8 cellular contexts compared by ENCODE assay signal in the genomic region with DNA sequence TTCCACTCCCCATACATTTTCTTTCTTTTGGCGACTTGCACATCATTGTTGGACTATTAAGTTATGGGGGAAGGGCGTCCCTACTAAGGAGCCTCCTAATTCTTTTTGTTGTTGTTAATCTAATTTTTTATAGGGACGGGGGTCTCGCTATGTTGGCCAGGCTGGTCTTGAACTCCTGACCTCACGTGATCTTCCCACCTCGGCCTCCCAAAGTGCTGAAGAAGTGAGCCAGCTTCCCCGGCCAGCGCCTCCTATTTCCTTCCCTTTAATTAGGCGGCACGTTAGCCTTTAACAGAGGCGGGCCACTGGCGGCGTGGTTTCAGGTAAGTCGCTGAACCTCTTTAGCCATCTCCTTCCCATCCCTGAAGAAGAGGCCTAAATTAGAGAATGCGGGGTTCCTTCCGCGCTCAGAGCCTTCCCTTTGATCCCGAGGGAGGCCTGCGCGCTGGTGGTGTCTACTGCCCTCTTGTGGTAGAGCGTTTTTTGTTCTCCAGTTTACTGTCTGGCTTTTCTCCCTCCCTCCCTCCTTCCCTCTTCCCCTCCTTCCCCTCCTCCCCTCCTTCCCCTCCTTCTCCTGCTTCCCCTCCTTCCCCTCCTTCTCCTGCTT. TPM values are rescaled to one million over a fixed set of nuclear protein-coding genes. Genes with fewer than 3 reads are reported as not detected.
DNase-seq lines count a peak whose midpoint lies in the region; ATAC-seq, FAIRE-seq and TF ChIP-seq lines count a peak whose summit lies in the region.

No MANE protein-coding gene starts in this region.

- CTCF ChIA-PET in AG04450 (lab: Charles Lee), result interaction anchor here (0.7 to 4.8 kb wide), 11 partner anchors 10 to 238 kb away, joined by 3 to 34 read pairs (median 5); no protein-coding TSS in a partner anchor

- no peaks in the 10 kb centered on the region for H3K27me3 ChIP-seq in AG04450 (ENCODE audit: control insufficient read depth, insufficient read depth, low read length)

- POLR2A ChIA-PET in AG04450 (lab: Yijun Ruan, JAX), result no interaction called here

- intact Hi-C loops in left colon (cut with DNase I, micrococcal nuclease), result loop anchor here (5.0 to 10.0 kb wide), 2 partner anchors 235 to 238 kb away; no protein-coding TSS in a partner anchor

- no peaks in the 10 kb centered on the region for H3K9me3 ChIP-seq in AG04450 (ENCODE audit: control insufficient read depth, insufficient read depth, low read length)

- no peak overlapping the region for H3K4me3 ChIP-seq in AG04450 (ENCODE audit: low read depth, low read length)

- no peaks in the 10 kb centered on the region for H3K27me3 Mint-ChIP-seq in chondrocyte (ENCODE audit: low read depth)

- no peaks in the 10 kb centered on the region for H3K36me3 Mint-ChIP-seq in chondrocyte (ENCODE audit: low read depth)

- ATAC-seq in left colon (peak; percentile 82), HG03442 (IDR thresholded peaks at IDR 0.05; ENCODE audit: unreplicated experiment) (no peak)

- H3K9me3 Mint-ChIP-seq in chondrocyte (ENCODE audit: low read depth), result peaks cover 3% of the 10 kb centered on the region

- no peak overlapping the region for H3K27ac Mint-ChIP-seq in chondrocyte (ENCODE audit: unreplicated experiment)

- no peak overlapping the region for H3K27ac ChIP-seq in AG04450 (ENCODE audit: low read depth, low read length)

- TF ChIP-seq CTCF in AG04450 (IDR thresholded peaks at IDR 0.05; ENCODE audit: low read depth, low read length) (peak; percentile 79), chondrocyte (IDR thresholded peaks at IDR 0.05) (peak; percentile 86)

- H3K4me3 Mint-ChIP-seq in chondrocyte (ENCODE audit: unreplicated experiment), result peak overlapping the region; percentile 56

- H3K4me1 Mint-ChIP-seq in chondrocyte (ENCODE audit: low read depth), result peaks cover 9% of the 10 kb centered on the region

- TF ChIP-seq POLR2A in H54 (IDR thresholded peaks at IDR 0.05; ENCODE audit: low read depth, low read length), result no peak

- FAIRE-seq in H54 (lab: Jason Lieb, UNC), result peak; percentile 87

- DNase-seq in AG04450 (ENCODE audit: low read depth, low spot score) (peak; percentile 46), H54 (ENCODE audit: insufficient read length, low spot score) (peak; percentile 42), NCI-H446 (lab: John Stamatoyannopoulos, UW) (peak; percentile 77 to 91), chondrocyte (ENCODE audit: low spot score) (no peak), left colon (peak; percentile 30 to 38)
- peak; percentile 38 for DNase-seq in activated CD4-positive, alpha-beta T cell treated with anti-CD3 and anti-CD28 coated beads for 1 hour
- peak; percentile 56 for DNase-seq in stimulated activated CD4-positive, alpha-beta T cell treated with anti-CD3 and anti-CD28 coated beads, Interleukin-2, amount 100 ng/mL, for 4 hours (ENCODE audit: low read depth)

RNA-seq across cellular contexts. Expression of a gene that starts 38.1 kb away (rescaled TPM):
- 0.91 and 0.94 TPM in 2 replicates for polyA plus RNA-seq in AG04450 (2011; rRNA removed)
- 0.55 and 0.91 TPM in 2 replicates for polyA minus RNA-seq in AG04450 (2011; rRNA and poly(A)+ RNA removed)
- total RNA-seq in chondrocyte (0.07 TPM in 1 of 3 replicates, not detected in the others), left colon (under 1 TPM; 0.09 to 0.50 TPM)

RNA-seq across cellular contexts. Expression of a gene that starts 49.7 kb away (rescaled TPM):
- polyA plus RNA-seq in AG04450 (2011; rRNA removed), result 0.06 TPM in 1 of 2 replicates, not detected in the other
- not detected in 2 replicates for polyA minus RNA-seq in AG04450 (2011; rRNA and poly(A)+ RNA removed)
- total RNA-seq in chondrocyte (not detected in 3 replicates), left colon (not detected)

RNA-seq across cellular contexts. Expression of a gene that starts 58.9 kb away (rescaled TPM):
- 403 and 479 TPM in 2 replicates for polyA plus RNA-seq in AG04450 (2011; rRNA removed)
- 107 and 112 TPM in 2 replicates for polyA minus RNA-seq in AG04450 (2011; rRNA and poly(A)+ RNA removed)
- total RNA-seq in chondrocyte, result 250 to 288 TPM (median 254 TPM) in 3 replicates
- total RNA-seq in left colon, result 100 to 1,000 TPM; 167 to 171 TPM
